8 cellular contexts compared by ENCODE assay signal in genomic region chr4:150078041-150078995, GRCh38. TPM values are rescaled to one million over a fixed set of nuclear protein-coding genes. Genes with fewer than 3 reads are reported as not detected.
DNase-seq lines count a peak whose midpoint lies in the region; ATAC-seq and FAIRE-seq lines count a peak whose summit lies in the region.

TSS of gene DCLK2 (plus strand) at chr4:150078445. CDS start at chr4:150079028, 583 bp downstream.

- no peaks in the 10 kb centered on the region for H3K4me1 ChIP-seq in CD4-positive, alpha-beta memory T cell (ENCODE audit: insufficient read depth, low read length)

- H3K4me3 Mint-ChIP-seq in CD4-positive, alpha-beta memory T cell = peak within 1 kb of the TSS in 7 of 8 donors; percentile 48 to 78 (median 71)

- no peak within 1 kb of the TSS for H3K27ac ChIP-seq in CD4-positive, alpha-beta memory T cell (ENCODE audit: low read depth, low read length)

- intact Hi-C loops in CD4-positive, alpha-beta memory T cell (cut with micrococcal nuclease) = no loop called here

- peaks cover 0 to 11% (median 0%) of the 10 kb centered on the region in 8 donors for H3K9me3 Mint-ChIP-seq in CD4-positive, alpha-beta memory T cell

- peak; percentile 32 for ATAC-seq in GM21381 (IDR thresholded peaks at IDR 0.05; ENCODE audit: unreplicated experiment)
- ATAC-seq in GM18868 (IDR thresholded peaks at IDR 0.05; ENCODE audit: unreplicated experiment) = no peak

- H3K36me3 Mint-ChIP-seq in CD4-positive, alpha-beta memory T cell = no peaks in the 10 kb centered on the region

- no peak for DNase-seq in CD4-positive, alpha-beta memory T cell
- peak; percentile 10 for DNase-seq in NCI-H2029 treated with DMSO at 0.1 percent for 48 hours (lab: John Stamatoyannopoulos, UW)
- peak; percentile 25 to 27 for DNase-seq in activated T-cell treated with anti-CD3 and anti-CD28 coated beads, Interleukin-2, amount 50 U/mL, for 48 hours
- DNase-seq in fibroblast of the conjunctiva (ENCODE audit: low read depth) = peak; percentile 80
- DNase-seq in myocyte (ENCODE audit: low read depth) = peak; percentile 90
- peak; percentile 81 for DNase-seq in urothelium cell line (ENCODE audit: low spot score)

- peak; percentile 53 for FAIRE-seq in urothelium cell line (lab: Jason Lieb, UNC)

- H3K27ac Mint-ChIP-seq in CD4-positive, alpha-beta memory T cell = no peak within 1 kb of the TSS

- H3K9me3 ChIP-seq in CD4-positive, alpha-beta memory T cell (ENCODE audit: control insufficient read depth in 1 of 2, low read length in 2 of 2) = no peaks in the 10 kb centered on the region

- peaks cover 7% of the 10 kb centered on the region for H3K27me3 ChIP-seq in CD4-positive, alpha-beta memory T cell (ENCODE audit: insufficient read depth, low read length)

- H3K27me3 Mint-ChIP-seq in CD4-positive, alpha-beta memory T cell = peaks cover 35 to 48% of the 10 kb centered on the region in 2 donors

- POLR2A ChIA-PET in CD4-positive, alpha-beta memory T cell (lab: Charles Lee; ENCODE audit: partially characterized antibody) = no interaction called here

- CTCF ChIA-PET in CD4-positive, alpha-beta memory T cell (lab: Charles Lee; ENCODE audit: partially characterized antibody) = no interaction called here

- peaks cover 0 to 9% (median 3%) of the 10 kb centered on the region in 4 donors for H3K4me1 Mint-ChIP-seq in CD4-positive, alpha-beta memory T cell

- no peaks in the 10 kb centered on the region for H3K36me3 ChIP-seq in CD4-positive, alpha-beta memory T cell (ENCODE audit: insufficient read depth, low read length)

- H3K4me3 ChIP-seq in CD4-positive, alpha-beta memory T cell (ENCODE audit: low read length in 2 of 2) = peak within 1 kb of the TSS in 1 of 2 donors; percentile 32

RNA-seq across cellular contexts. Expression of gene DCLK2, which starts in this region (rescaled TPM):
- not detected for total RNA-seq in CD4-positive, alpha-beta memory T cell
- polyA plus RNA-seq in CD4-positive, alpha-beta memory T cell = not detected
- 15.4 and 21.5 TPM in 2 replicates for total RNA-seq in myocyte
- 36.3 TPM for polyA plus RNA-seq in myocyte (2012)

Comparison
In these comparisons a context has a peak if more than half of its experiments do, and no peak if none do; other contexts are left out.
1. RNA of gene DCLK2 (total RNA-seq): 15.4 to 21.5 TPM in myocyte; not detected in CD4-positive, alpha-beta memory T cell; every median in the first group is over 10 times any median in the second.
2. DNase-seq: peak in NCI-H2029 treated with DMSO at 0.1 percent for 48 hours (single experiment), activated T-cell treated with anti-CD3 and anti-CD28 coated beads, Interleukin-2, amount 50 U/mL, for 48 hours (2 of 2), fibroblast of the conjunctiva (single experiment), myocyte (single experiment) and urothelium cell line (single experiment); none in CD4-positive, alpha-beta memory T cell (0 of 5).